In the genomic region with DNA sequence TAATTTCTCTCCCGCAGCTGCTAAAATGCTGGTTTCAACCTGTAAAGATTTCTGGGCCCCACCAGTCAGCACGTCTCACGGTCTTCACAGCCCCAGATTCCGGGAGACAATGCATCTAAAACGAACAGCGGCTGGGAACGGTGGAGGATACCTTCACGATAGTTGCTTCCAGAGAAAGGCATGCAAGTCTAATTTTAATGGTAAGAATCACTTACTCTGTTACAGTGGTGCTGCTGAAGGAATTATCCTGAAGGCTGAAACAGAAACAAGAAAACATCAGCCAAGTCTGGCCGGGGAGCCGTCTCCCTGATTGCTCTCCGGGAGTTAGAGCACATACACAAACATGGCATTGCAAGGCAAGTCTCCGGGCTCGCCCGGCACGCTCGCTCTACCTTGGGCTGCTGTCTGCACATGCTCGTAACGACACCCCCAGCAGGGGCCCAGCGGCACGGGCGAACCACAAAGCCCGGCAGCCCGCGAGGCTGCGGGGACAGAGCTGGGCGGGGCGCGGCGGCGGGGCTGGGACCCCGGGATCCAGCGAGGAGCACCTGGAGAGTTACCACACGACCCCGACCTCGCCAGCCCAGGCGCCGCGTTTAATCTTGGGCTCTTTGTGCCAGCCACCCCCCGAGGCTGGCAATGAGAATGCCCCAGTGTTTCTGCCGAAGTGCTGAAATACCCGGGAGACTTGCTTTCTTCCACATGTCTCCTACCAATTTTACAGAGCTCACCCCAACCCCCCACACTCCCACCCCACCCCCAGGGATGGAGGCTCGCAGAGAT, we compare ENCODE assay signal across 8 cellular contexts. TPM values are rescaled to one million over a fixed set of nuclear protein-coding genes. Genes with fewer than 3 reads are reported as not detected.
DNase-seq lines count a peak whose midpoint lies in the region; ATAC-seq and TF ChIP-seq lines count a peak whose summit lies in the region.

A gene (minus strand): TSS at position 366 of the 783 bp plus-strand sequence. CDS start 89 bp downstream, at position 277.

- H3K79me1 ChIP-seq in neuronal stem cell (ENCODE audit: low read depth, low read length) = no peaks in the 10 kb centered on the region

- ATAC-seq in GM18870 (IDR thresholded peaks at IDR 0.05; ENCODE audit: unreplicated experiment) (peak; percentile 46), GM18520 (IDR thresholded peaks at IDR 0.05; ENCODE audit: unreplicated experiment) (no peak)

- H2AFZ ChIP-seq in neuronal stem cell (ENCODE audit: low read length) = peak within 1 kb of the TSS; percentile 88

- peak within 1 kb of the TSS; percentile 85 for H3K18ac ChIP-seq in neuronal stem cell (ENCODE audit: low read length)

- no peak within 1 kb of the TSS for H3K4ac ChIP-seq in neuronal stem cell (ENCODE audit: low read length)

- peak within 1 kb of the TSS; percentile 94 for H2BK120ac ChIP-seq in neuronal stem cell (ENCODE audit: low read depth, low read length)

- H3K23ac ChIP-seq in neuronal stem cell (ENCODE audit: low read depth, low read length, poor library complexity) = no peak within 1 kb of the TSS

- H3K36me3 Mint-ChIP-seq in activated T-helper 1 cell treated with anti-CD3 and anti-CD28 coated beads, Interleukin-12 subunit alpha, Interleukin-12 subunit beta, Interleukin-2, Interleukin-4 antibody, amounts not matched to agents 30 ng/mL and 10 ng/mL and 1 ng/mL, durations not matched to agents 14 hours and 24 hours and 36 hours (ENCODE audit: low read depth) = no peaks in the 10 kb centered on the region
- H3K36me3 Mint-ChIP-seq in glutamatergic neuron (ENCODE audit: unreplicated experiment) = no peaks in the 10 kb centered on the region

- H3K9me3 Mint-ChIP-seq in activated T-helper 1 cell treated with anti-CD3 and anti-CD28 coated beads, Interleukin-12 subunit alpha, Interleukin-12 subunit beta, Interleukin-2, Interleukin-4 antibody, amounts not matched to agents 30 ng/mL and 10 ng/mL and 1 ng/mL, durations not matched to agents 14 hours and 24 hours and 36 hours = no peaks in the 10 kb centered on the region
- peaks cover 3% of the 10 kb centered on the region for H3K9me3 Mint-ChIP-seq in glutamatergic neuron (ENCODE audit: unreplicated experiment)

- CTCF ChIA-PET in GM10248 (lab: Yijun Ruan, JAX) = interaction anchor here (0.7 to 2.1 kb wide), 3 partner anchors 8 to 21 kb away, joined by 3 to 6 read pairs (median 4); no protein-coding TSS in a partner anchor

- no peak within 1 kb of the TSS for H3K27ac Mint-ChIP-seq in activated T-helper 1 cell treated with anti-CD3 and anti-CD28 coated beads, Interleukin-12 subunit alpha, Interleukin-12 subunit beta, Interleukin-2, Interleukin-4 antibody, amounts not matched to agents 30 ng/mL and 10 ng/mL and 1 ng/mL, durations not matched to agents 14 hours and 24 hours and 36 hours
- H3K27ac Mint-ChIP-seq in glutamatergic neuron (ENCODE audit: unreplicated experiment) = peak within 1 kb of the TSS; percentile 92

- TF ChIP-seq CTCF in glutamatergic neuron (IDR thresholded peaks at IDR 0.05; ENCODE audit: partially characterized antibody, unreplicated experiment) (no peak), GM10248 (IDR thresholded peaks at IDR 0.05; ENCODE audit: control extremely low read depth, extremely low read depth, low read depth, missing control alignments) (no peak)

- peak within 1 kb of the TSS; percentile 82 for H3K4me2 ChIP-seq in neuronal stem cell (ENCODE audit: insufficient read depth, low read length, poor library complexity, severe bottlenecking)

- H2BK12ac ChIP-seq in neuronal stem cell (ENCODE audit: low read length) = no peak within 1 kb of the TSS

- DNase-seq in AG08396 (ENCODE audit: low spot score) (peak; percentile 50), NCI-H2081 treated with DMSO at 0.1 percent for 48 hours (lab: John Stamatoyannopoulos, UW) (peak; percentile 23), glutamatergic neuron (peak; percentile 78), neuronal stem cell (ENCODE audit: low spot score) (peak; percentile 66), GM10248 (ENCODE audit: extremely low spot score) (no peak)
- no peak for DNase-seq in activated T-helper 1 cell treated with anti-CD3 and anti-CD28 coated beads, Interleukin-12 subunit alpha, Interleukin-12 subunit beta, Interleukin-2, Interleukin-4 antibody, amounts not matched to agents 30 ng/mL and 10 ng/mL and 1 ng/mL, durations not matched to agents 14 hours and 24 hours and 36 hours (ENCODE audit: low spot score)

- no peak within 1 kb of the TSS for H2AK5ac ChIP-seq in neuronal stem cell (ENCODE audit: low read depth, low read length)

- H3K27ac ChIP-seq in neuronal stem cell (replicated peaks; ENCODE audit: low read length) = peak within 1 kb of the TSS; percentile 55

- H4K91ac ChIP-seq in neuronal stem cell (ENCODE audit: low read depth, low read length, poor library complexity) = peak within 1 kb of the TSS; percentile 88

- H3K4me3 Mint-ChIP-seq in activated T-helper 1 cell treated with anti-CD3 and anti-CD28 coated beads, Interleukin-12 subunit alpha, Interleukin-12 subunit beta, Interleukin-2, Interleukin-4 antibody, amounts not matched to agents 30 ng/mL and 10 ng/mL and 1 ng/mL, durations not matched to agents 14 hours and 24 hours and 36 hours = peak within 1 kb of the TSS; percentile 9
- peak within 1 kb of the TSS; percentile 90 for H3K4me3 Mint-ChIP-seq in glutamatergic neuron (ENCODE audit: unreplicated experiment)

- no peaks in the 10 kb centered on the region for H3K9me3 ChIP-seq in neuronal stem cell (replicated peaks in 1 of 2; ENCODE audit: control insufficient read depth in 2 of 2, insufficient read depth in 1 of 2, low read depth in 1 of 2, low read length in 2 of 2)

- no peak within 1 kb of the TSS for H3K14ac ChIP-seq in neuronal stem cell (ENCODE audit: low read length)

- H3K4me3 ChIP-seq in neuronal stem cell (ENCODE audit: low read length in 2 of 2) = peak within 1 kb of the TSS; percentile 32 to 76

- H3K4me1 Mint-ChIP-seq in activated T-helper 1 cell treated with anti-CD3 and anti-CD28 coated beads, Interleukin-12 subunit alpha, Interleukin-12 subunit beta, Interleukin-2, Interleukin-4 antibody, amounts not matched to agents 30 ng/mL and 10 ng/mL and 1 ng/mL, durations not matched to agents 14 hours and 24 hours and 36 hours (ENCODE audit: low read depth) = no peaks in the 10 kb centered on the region
- peaks cover 9% of the 10 kb centered on the region for H3K4me1 Mint-ChIP-seq in glutamatergic neuron (ENCODE audit: low read depth, unreplicated experiment)

- peaks cover 26% of the 10 kb centered on the region for H3K27me3 Mint-ChIP-seq in activated T-helper 1 cell treated with anti-CD3 and anti-CD28 coated beads, Interleukin-12 subunit alpha, Interleukin-12 subunit beta, Interleukin-2, Interleukin-4 antibody, amounts not matched to agents 30 ng/mL and 10 ng/mL and 1 ng/mL, durations not matched to agents 14 hours and 24 hours and 36 hours (ENCODE audit: insufficient read depth)
- H3K27me3 Mint-ChIP-seq in glutamatergic neuron (ENCODE audit: unreplicated experiment) = no peaks in the 10 kb centered on the region

- no peak within 1 kb of the TSS for H2BK15ac ChIP-seq in neuronal stem cell (ENCODE audit: low read length)

- peak within 1 kb of the TSS; percentile 56 for H2BK5ac ChIP-seq in neuronal stem cell (ENCODE audit: low read length)

- no CpG with 5 or more reads among the region's 42 CpGs for WGBS in neuronal stem cell (ENCODE audit: extremely low coverage in 2 of 2, insufficient read length in 2 of 2, insufficient replicate concordance in 1 of 2), 2 donors

- H3K27me3 ChIP-seq in neuronal stem cell (ENCODE audit: control insufficient read depth in 3 of 3, insufficient read depth in 3 of 3, low read depth in 1 of 3, low read length in 3 of 3) = peaks cover 0 to 40% (median 0%) of the 10 kb centered on the region in 3 experiments

- POLR2A ChIA-PET in GM10248 (lab: Yijun Ruan, JAX) = no interaction called here

- intact Hi-C loops in activated T-helper 1 cell treated with anti-CD3 and anti-CD28 coated beads, Interleukin-12 subunit alpha, Interleukin-12 subunit beta, Interleukin-2, Interleukin-4 antibody, amounts not matched to agents 30 ng/mL and 10 ng/mL and 1 ng/mL, durations not matched to agents 14 hours and 24 hours and 36 hours (cut with micrococcal nuclease) = no loop called here

- H3K36me3 ChIP-seq in neuronal stem cell (replicated peaks in 1 of 2; ENCODE audit: control insufficient read depth in 2 of 2, insufficient read depth in 2 of 2, low read length in 2 of 2) = no peaks in the 10 kb centered on the region

- peak within 1 kb of the TSS; percentile 63 for H3K9ac ChIP-seq in neuronal stem cell (ENCODE audit: low read depth, low read length, poor library complexity)

- no peak within 1 kb of the TSS for H4K8ac ChIP-seq in neuronal stem cell (ENCODE audit: low read depth, low read length)

- peaks cover 6% of the 10 kb centered on the region in 2 donors for H3K4me1 ChIP-seq in neuronal stem cell (ENCODE audit: control insufficient read depth in 2 of 2, insufficient read depth in 1 of 2, low read depth in 1 of 2, low read length in 2 of 2)

RNA-seq across cellular contexts. Expression of the gene that starts here (rescaled TPM):
- total RNA-seq in activated T-helper 1 cell treated with anti-CD3 and anti-CD28 coated beads, Interleukin-12 subunit alpha, Interleukin-12 subunit beta, Interleukin-2, Interleukin-4 antibody, amounts not matched to agents 30 ng/mL and 10 ng/mL and 1 ng/mL, durations not matched to agents 14 hours and 24 hours and 36 hours = not detected in 2 replicates
- 17.8 TPM for total RNA-seq in glutamatergic neuron (ENCODE audit: unreplicated experiment)
- 13.0 TPM for polyA plus RNA-seq in neuronal stem cell (2013, experiment 1 of 2)
- polyA plus RNA-seq in neuronal stem cell (2013, experiment 2 of 2) = 13.1 TPM

Comparison
In these comparisons a context has a peak if more than half of its experiments do, and no peak if none do; other contexts are left out.
1. RNA of the gene that starts here (total RNA-seq): 17.8 TPM in glutamatergic neuron (single experiment); not detected in activated T-helper 1 cell treated with anti-CD3 and anti-CD28 coated beads, Interleukin-12 subunit alpha, Interleukin-12 subunit beta, Interleukin-2, Interleukin-4 antibody, amounts not matched to agents 30 ng/mL and 10 ng/mL and 1 ng/mL, durations not matched to agents 14 hours and 24 hours and 36 hours; every median in the first group is over 10 times any median in the second.
2. DNase-seq: peak in AG08396 (single experiment), NCI-H2081 treated with DMSO at 0.1 percent for 48 hours (single experiment), glutamatergic neuron (single experiment) and neuronal stem cell (single experiment); none in activated T-helper 1 cell treated with anti-CD3 and anti-CD28 coated beads, Interleukin-12 subunit alpha, Interleukin-12 subunit beta, Interleukin-2, Interleukin-4 antibody, amounts not matched to agents 30 ng/mL and 10 ng/mL and 1 ng/mL, durations not matched to agents 14 hours and 24 hours and 36 hours (single experiment) and GM10248 (single experiment).